ENCODE assay signal across 9 cellular contexts in the genomic region with DNA sequence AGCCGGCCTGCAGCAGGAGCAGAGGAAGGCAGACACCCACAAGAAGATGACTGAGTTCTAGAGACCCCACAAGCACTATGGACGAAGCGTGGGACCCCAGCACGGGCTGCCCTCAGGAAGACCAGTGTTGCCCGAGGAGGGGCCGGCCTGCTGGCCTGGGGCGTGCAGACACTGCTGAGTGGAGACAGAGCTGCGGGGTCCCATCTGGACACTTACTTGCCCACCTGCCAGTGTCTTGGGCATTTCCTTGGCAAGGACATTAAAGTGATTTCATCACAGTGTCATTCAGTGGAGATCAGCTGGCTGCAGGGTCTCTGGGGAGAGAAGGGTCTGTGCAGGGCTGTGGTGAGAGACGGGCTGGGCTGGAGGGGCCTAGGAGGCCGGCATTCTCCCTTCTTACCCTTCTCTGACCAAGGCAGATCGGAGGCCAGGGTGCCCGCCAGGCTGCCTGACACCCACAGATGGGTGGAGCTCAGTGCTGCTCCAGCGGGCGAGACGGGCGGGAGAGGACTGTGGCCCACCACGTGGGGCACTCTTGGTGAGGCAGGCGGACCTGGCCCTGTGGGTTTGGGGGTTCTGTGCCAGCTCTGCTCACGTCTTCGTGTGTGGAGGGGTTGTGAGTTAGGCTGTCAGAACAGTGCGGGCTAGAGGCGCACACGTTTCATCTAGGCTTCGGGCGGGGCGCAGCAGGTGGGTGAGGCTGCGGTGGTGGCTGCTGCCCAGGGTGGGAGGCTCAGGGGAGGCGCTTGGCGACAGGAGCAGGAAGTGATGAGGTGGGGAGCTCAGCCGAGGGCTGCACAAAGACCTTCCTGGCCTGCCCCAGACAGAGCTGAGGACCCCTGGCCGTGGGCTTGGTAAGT. TPM values are rescaled to one million over a fixed set of nuclear protein-coding genes. Genes with fewer than 3 reads are reported as not detected.
A peak's percentile ranks its signal among the peaks of the same experiment; 100 is the strongest.
DNase-seq lines count a peak whose midpoint lies in the region; FAIRE-seq and TF ChIP-seq lines count a peak whose summit lies in the region.
"Had no signal": no experiment of that assay in that cellular context is flagged by ENCODE, and none has a peak within 500 bp of the region (broad histone marks: within the 10 kb centered on the region; RNA-seq: fewer than 3 reads in every experiment).

A gene with protein sequence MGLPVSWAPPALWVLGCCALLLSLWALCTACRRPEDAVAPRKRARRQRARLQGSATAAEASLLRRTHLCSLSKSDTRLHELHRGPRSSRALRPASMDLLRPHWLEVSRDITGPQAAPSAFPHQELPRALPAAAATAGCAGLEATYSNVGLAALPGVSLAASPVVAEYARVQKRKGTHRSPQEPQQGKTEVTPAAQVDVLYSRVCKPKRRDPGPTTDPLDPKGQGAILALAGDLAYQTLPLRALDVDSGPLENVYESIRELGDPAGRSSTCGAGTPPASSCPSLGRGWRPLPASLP (plus strand): TSS at position 806 of the 860 bp plus-strand sequence. CDS start 886 bp downstream, outside the sequence.

- intact Hi-C loops in Calu3 (cut with micrococcal nuclease; ENCODE audit: unreplicated experiment) (no loop called here), transverse colon (cut with DNase I; ENCODE audit: low total_unique reads) (no loop called here)

- H4K91ac ChIP-seq in mesenchymal stem cell (ENCODE audit: low read length) = peak within 1 kb of the TSS; percentile 5

- no peak within 1 kb of the TSS for H3K23ac ChIP-seq in mesenchymal stem cell (ENCODE audit: low read length in 2 of 2)

- H3K4me3 ChIP-seq in OCI-LY3 (ENCODE audit: low read length) (peak within 1 kb of the TSS; percentile 78), mesenchymal stem cell (ENCODE audit: insufficient read depth in 1 of 2, low read depth in 1 of 2, low read length in 2 of 2) (no peak within 1 kb of the TSS), transverse colon (peak within 1 kb of the TSS; percentile 9 to 52 (median 26))

- peaks cover 18% of the 10 kb centered on the region for H3K79me1 ChIP-seq in mesenchymal stem cell (replicated peaks; ENCODE audit: low read length, poor library complexity, severe bottlenecking)

- DNase-seq in Calu3 (no peak), activated gamma-delta T cell (lab: John Stamatoyannopoulos, UW) (peak; percentile 70), mesenchymal stem cell (no peak), transverse colon (peak; percentile 83), H54 (ENCODE audit: insufficient read length, low spot score) (no peak), NCI-H2227 treated with DMSO at 0.1 percent for 48 hours (lab: John Stamatoyannopoulos, UW) (no peak), NOMO-1 (lab: John Stamatoyannopoulos, UW; ENCODE audit: unreplicated experiment in 2 of 2) (no peak)

- 96% methylated on average over 25 of the region's 31 CpGs for WGBS in mesenchymal stem cell
- 40 to 51% methylated on average over 1 to 28 of the region's 31 CpGs for WGBS in transverse colon (ENCODE audit: low coverage in 1 of 2), 2 donors

- no peak within 1 kb of the TSS for H3K4ac ChIP-seq in mesenchymal stem cell (ENCODE audit: low read depth in 1 of 2, low read length in 2 of 2)

- no peaks in the 10 kb centered on the region for H4K20me1 ChIP-seq in OCI-LY3 (ENCODE audit: insufficient read depth, low read length)

- TF ChIP-seq EP300 in transverse colon (IDR thresholded peaks at IDR 0.05; ENCODE audit: low read depth) = no peak

- H3K4me2 ChIP-seq in OCI-LY3 (ENCODE audit: low read length) (peak within 1 kb of the TSS; percentile 91), mesenchymal stem cell (ENCODE audit: low read length, poor library complexity, severe bottlenecking) (no peak within 1 kb of the TSS)

- H3K9ac ChIP-seq in OCI-LY3 (ENCODE audit: low read length) = peak within 1 kb of the TSS; percentile 77
- H3K9ac ChIP-seq in mesenchymal stem cell (ENCODE audit: low read length) = no peak within 1 kb of the TSS

- H3K27me3 ChIP-seq in OCI-LY3 (ENCODE audit: low read depth, low read length) (no peaks in the 10 kb centered on the region), mesenchymal stem cell (ENCODE audit: control insufficient read depth in 1 of 2, insufficient read depth in 1 of 2, low read length in 2 of 2) (no peaks in the 10 kb centered on the region), transverse colon (no peaks in the 10 kb centered on the region)

- H2BK12ac ChIP-seq in mesenchymal stem cell (ENCODE audit: low read length in 2 of 2) = no peak within 1 kb of the TSS

- no peaks in the 10 kb centered on the region for H3K4me1 Mint-ChIP-seq in Calu3 (ENCODE audit: low read depth, unreplicated experiment)

- H2AFZ ChIP-seq in OCI-LY3 (ENCODE audit: low read depth, low read length) = no peak within 1 kb of the TSS
- no peak within 1 kb of the TSS for H2AFZ ChIP-seq in mesenchymal stem cell (ENCODE audit: low read depth, low read length)

- in situ Hi-C loops in transverse colon (cut with MboI; ENCODE audit: low pct_ligation_motif_present in 1 of 4, low pct_unique_long_range_greater_than_20kb in 1 of 4, low sequenced_read_pairs in 3 of 4) = no loop called here

- H3K9me3 Mint-ChIP-seq in Calu3 (ENCODE audit: low read depth, unreplicated experiment) = no peaks in the 10 kb centered on the region

- peak; percentile 16 for TF ChIP-seq POLR2A in transverse colon (IDR thresholded peaks at IDR 0.05)
- TF ChIP-seq POLR2A in H54 (IDR thresholded peaks at IDR 0.05; ENCODE audit: low read depth, low read length) = no peak

- H3K9me3 ChIP-seq in OCI-LY3 (ENCODE audit: insufficient read depth, low read length) (no peaks in the 10 kb centered on the region), mesenchymal stem cell (ENCODE audit: control insufficient read depth, low read length) (no peaks in the 10 kb centered on the region), transverse colon (no peaks in the 10 kb centered on the region)

- peaks cover 47% of the 10 kb centered on the region for H3K4me1 ChIP-seq in OCI-LY3 (ENCODE audit: low read length)
- peaks cover 29% of the 10 kb centered on the region for H3K4me1 ChIP-seq in mesenchymal stem cell (ENCODE audit: control insufficient read depth, insufficient read depth, low read depth, low read length)
- peaks cover 30 to 48% (median 41%) of the 10 kb centered on the region in 4 donors for H3K4me1 ChIP-seq in transverse colon

- no peak within 1 kb of the TSS for H3K4me3 Mint-ChIP-seq in Calu3 (ENCODE audit: low read depth, unreplicated experiment)

- H3K36me3 Mint-ChIP-seq in Calu3 (ENCODE audit: insufficient read depth, unreplicated experiment) = peaks cover 55% of the 10 kb centered on the region

- H3K18ac ChIP-seq in mesenchymal stem cell (ENCODE audit: low read depth in 1 of 2, low read length in 2 of 2) = no peak within 1 kb of the TSS

- no TSS peak for BruUV-seq in Calu3 (replicated peaks; lab: Mats Ljungman, UMichigan)

- H2AK5ac ChIP-seq in mesenchymal stem cell (ENCODE audit: low read length, severe bottlenecking) = no peak within 1 kb of the TSS

- no peak within 1 kb of the TSS for H2BK120ac ChIP-seq in mesenchymal stem cell (ENCODE audit: low read depth, low read length)

- H3K27me3 Mint-ChIP-seq in Calu3 (ENCODE audit: unreplicated experiment) = no peaks in the 10 kb centered on the region

- H3K27ac ChIP-seq in OCI-LY3 (ENCODE audit: low read length) = peak within 1 kb of the TSS; percentile 79
- no peak within 1 kb of the TSS for H3K27ac ChIP-seq in mesenchymal stem cell (ENCODE audit: low read length, poor library complexity, severe bottlenecking)
- peak within 1 kb of the TSS; percentile 59 to 93 (median 82) for H3K27ac ChIP-seq in transverse colon
- H3K27ac ChIP-seq: epithelial cell of prostate had no signal

- TF ChIP-seq CTCF in Calu3 (IDR thresholded peaks at IDR 0.05; ENCODE audit: unreplicated experiment) = no peak
- TF ChIP-seq CTCF in OCI-LY3 (IDR thresholded peaks at IDR 0.05; ENCODE audit: low read depth, low read length) = no peak; the same call in 1 of the 2 replicates
- no peak for TF ChIP-seq CTCF in transverse colon (IDR thresholded peaks at IDR 0.05)

- peak within 1 kb of the TSS; percentile 64 for H3K27ac Mint-ChIP-seq in Calu3 (ENCODE audit: unreplicated experiment)

- H3K14ac ChIP-seq in mesenchymal stem cell (ENCODE audit: low read length in 2 of 2) = no peak within 1 kb of the TSS

- H3K79me2 ChIP-seq in OCI-LY3 (ENCODE audit: low read length) = peaks cover 12% of the 10 kb centered on the region

- no peak within 1 kb of the TSS for H2BK15ac ChIP-seq in mesenchymal stem cell (ENCODE audit: low read depth, poor library complexity, severe bottlenecking)

- H3K36me3 ChIP-seq in OCI-LY3 (replicated peaks; ENCODE audit: low read depth, low read length) (peaks cover 18% of the 10 kb centered on the region), mesenchymal stem cell (ENCODE audit: control insufficient read depth in 1 of 2, insufficient read depth in 2 of 2, low read depth in 1 of 2, low read length in 2 of 2) (peaks cover 44 to 68% of the 10 kb centered on the region in 2 experiments), transverse colon (no peaks in the 10 kb centered on the region)

- no peak within 1 kb of the TSS for H2BK5ac ChIP-seq in mesenchymal stem cell (ENCODE audit: low read depth, low read length, poor library complexity, severe bottlenecking)

- CTCF ChIA-PET in Calu3 (lab: Charles Lee) = interaction anchor here (1.7 kb wide), 1 partner anchor 8 kb away, joined by 8 read pairs; no protein-coding TSS in a partner anchor

- no peak for FAIRE-seq in H54 (lab: Jason Lieb, UNC)

- H4K8ac ChIP-seq in mesenchymal stem cell (ENCODE audit: low read length) = no peak within 1 kb of the TSS

RNA-seq across cellular contexts. Expression of the gene that starts here (rescaled TPM):
- total RNA-seq in Calu3 (2022) = 25.8 and 27.1 TPM in 2 replicates
- polyA plus RNA-seq in mesenchymal stem cell (2013, experiment 1 of 2) = 1.8 TPM
- polyA plus RNA-seq in mesenchymal stem cell (2013, experiment 2 of 2) = 1.9 TPM
- total RNA-seq in transverse colon = 10 to 100 TPM; 24.4 to 91.1 (median 44.0) TPM

Comparison
In these comparisons a context has a peak if more than half of its experiments do, and no peak if none do; other contexts are left out.
1. DNase-seq: peak in activated gamma-delta T cell (single experiment) and transverse colon (single experiment); none in Calu3 (single experiment), mesenchymal stem cell (single experiment), H54 (single experiment), NCI-H2227 treated with DMSO at 0.1 percent for 48 hours (single experiment) and NOMO-1 (0 of 2).
2. H3K4me3 ChIP-seq: peak in OCI-LY3 (single experiment) and transverse colon (4 of 4); none in mesenchymal stem cell (0 of 2).